Comparison of ENCODE assay signal across 8 cellular contexts in genomic region chr19:13162749-13163608, GRCh38. TPM values are rescaled to one million over a fixed set of nuclear protein-coding genes. Genes with fewer than 3 reads are reported as not detected.
A peak's percentile ranks its signal among the peaks of the same experiment; 100 is the strongest.
DNase-seq lines count a peak whose midpoint lies in the region; ATAC-seq and TF ChIP-seq lines count a peak whose summit lies in the region.

No MANE protein-coding gene starts in this region.

- H3K27ac ChIP-seq in left lung, result peak overlapping the region; percentile 96 to 97

- peaks cover 35 to 79% of the 10 kb centered on the region in 2 donors for H3K4me1 ChIP-seq in left lung

- peak overlapping the region; percentile 98 for H3K27ac Mint-ChIP-seq in activated CD4-positive, alpha-beta T cell treated with anti-CD3 and anti-CD28 coated beads, Interleukin-2, amount 10 ng/mL, durations not matched to agents 7 days and 5 days

- intact Hi-C loops in left lung (cut with DNase I), result no loop called here

- CTCF ChIA-PET in activated CD4-positive, alpha-beta T cell treated with anti-CD3 and anti-CD28 coated beads, Interleukin-2, amount 10 ng/mL, durations not matched to agents 7 days and 5 days (lab: Charles Lee), result interaction anchor here (1.1 to 3.0 kb wide), 5 partner anchors 8 to 69 kb away, joined by 3 to 11 read pairs (median 5); partner anchors contain the start of genes IER2 and STX10

- H3K9me3 Mint-ChIP-seq in activated CD4-positive, alpha-beta T cell treated with anti-CD3 and anti-CD28 coated beads, Interleukin-2, amount 10 ng/mL, durations not matched to agents 7 days and 5 days, result no peaks in the 10 kb centered on the region

- peaks cover 68% of the 10 kb centered on the region for H3K4me1 Mint-ChIP-seq in activated CD4-positive, alpha-beta T cell treated with anti-CD3 and anti-CD28 coated beads, Interleukin-2, amount 10 ng/mL, durations not matched to agents 7 days and 5 days

- ATAC-seq in HG03103 (IDR thresholded peaks at IDR 0.05; ENCODE audit: low read depth, unreplicated experiment) (peak; percentile 42), left lung (peak; percentile 86), GM18519 (IDR thresholded peaks at IDR 0.05; ENCODE audit: low FRiP score, unreplicated experiment) (no peak)

- DNase-seq in GDM1 (lab: John Stamatoyannopoulos, UW), result peak; percentile 96
- peak; percentile 87 for DNase-seq in NCI-H524 treated with DMSO at 0.1 percent for 48 hours (lab: John Stamatoyannopoulos, UW)
- DNase-seq in activated CD4-positive, alpha-beta T cell treated with anti-CD3 and anti-CD28 coated beads, Interleukin-2, amount 10 ng/mL, durations not matched to agents 7 days and 5 days, result peak; percentile 94
- DNase-seq in cortex of kidney (lab: John Stamatoyannopoulos, UW), result peak; percentile 72
- peak; percentile 99 for DNase-seq in left lung
- peak; percentile 85 to 95 for DNase-seq in stimulated activated CD4-positive, alpha-beta T cell treated with anti-CD3 and anti-CD28 coated beads, Interleukin-2, amount 100 ng/mL, for 24 hours

- TF ChIP-seq CTCF in left lung (IDR thresholded peaks at IDR 0.05), result peak in 1 of 2 donors; percentile 10

- no peaks in the 10 kb centered on the region for H3K27me3 Mint-ChIP-seq in activated CD4-positive, alpha-beta T cell treated with anti-CD3 and anti-CD28 coated beads, Interleukin-2, amount 10 ng/mL, durations not matched to agents 7 days and 5 days

- peak overlapping the region; percentile 91 for H3K4me3 Mint-ChIP-seq in activated CD4-positive, alpha-beta T cell treated with anti-CD3 and anti-CD28 coated beads, Interleukin-2, amount 10 ng/mL, durations not matched to agents 7 days and 5 days

- peaks cover 14% of the 10 kb centered on the region for H3K36me3 Mint-ChIP-seq in activated CD4-positive, alpha-beta T cell treated with anti-CD3 and anti-CD28 coated beads, Interleukin-2, amount 10 ng/mL, durations not matched to agents 7 days and 5 days (ENCODE audit: low read depth)

- H3K4me3 ChIP-seq in left lung, result peak overlapping the region; percentile 17 to 41

- H3K9me3 ChIP-seq in left lung, result no peaks in the 10 kb centered on the region

- POLR2A ChIA-PET in activated CD4-positive, alpha-beta T cell treated with anti-CD3 and anti-CD28 coated beads, Interleukin-2, amount 10 ng/mL, durations not matched to agents 7 days and 5 days (lab: Charles Lee), result interaction anchor here (0.6 to 1.3 kb wide), 3 partner anchors 8 to 291 kb away, joined by 3 to 7 read pairs (median 4); no protein-coding TSS in a partner anchor

- no peaks in the 10 kb centered on the region for H3K36me3 ChIP-seq in left lung

- no peaks in the 10 kb centered on the region for H3K27me3 ChIP-seq in left lung

RNA-seq across cellular contexts. Expression of gene IER2, which starts 12.8 kb away (rescaled TPM):
- total RNA-seq in activated CD4-positive, alpha-beta T cell treated with anti-CD3 and anti-CD28 coated beads, Interleukin-2, amount 10 ng/mL, durations not matched to agents 7 days and 5 days, result 100 to 1,000 TPM; 167 to 188 TPM
- total RNA-seq in left lung, result 10 to 100 TPM; 70.1 to 99.4 TPM

RNA-seq across cellular contexts. Expression of gene STX10, which starts 12.8 kb away (rescaled TPM):
- total RNA-seq in activated CD4-positive, alpha-beta T cell treated with anti-CD3 and anti-CD28 coated beads, Interleukin-2, amount 10 ng/mL, durations not matched to agents 7 days and 5 days, result 10 to 100 TPM; 62.3 to 65.0 TPM
- 10 to 100 TPM; 64.0 to 94.8 TPM for total RNA-seq in left lung

RNA-seq across cellular contexts. Expression of gene NACC1, which starts 44.9 kb away (rescaled TPM):
- total RNA-seq in activated CD4-positive, alpha-beta T cell treated with anti-CD3 and anti-CD28 coated beads, Interleukin-2, amount 10 ng/mL, durations not matched to agents 7 days and 5 days, result 10 to 100 TPM; 57.8 to 63.8 TPM
- 10 to 100 TPM; 65.1 to 92.5 TPM for total RNA-seq in left lung

RNA-seq across cellular contexts. Expression of gene TRMT1, which starts 46.4 kb away (rescaled TPM):
- 10 to 100 TPM; 44.7 to 58.3 TPM for total RNA-seq in activated CD4-positive, alpha-beta T cell treated with anti-CD3 and anti-CD28 coated beads, Interleukin-2, amount 10 ng/mL, durations not matched to agents 7 days and 5 days
- 10 to 100 TPM; 24.2 to 46.2 TPM for total RNA-seq in left lung
